In genomic region chr10:84805149-84805548, GRCh38 we compare ENCODE assay signal across 29 cellular contexts.
"Had no signal": no experiment of that assay in that cellular context is flagged by ENCODE, and none has a peak within 500 bp of the region (broad histone marks: within the 10 kb centered on the region; RNA-seq: fewer than 3 reads in every experiment).

No MANE protein-coding gene starts in this region.

- H3K9me3 Mint-ChIP-seq: stimulated activated effector memory CD8-positive, alpha-beta T cell treated with anti-CD3 and anti-CD28 coated beads, Interleukin-12 subunit alpha, Interleukin-12 subunit beta, amount 100 ng/mL, for 72 hours; stimulated activated naive CD8-positive, alpha-beta T cell treated with anti-CD3 and anti-CD28 coated beads, Interleukin-15, amount 100 ng/mL, for 72 hours; stimulated activated naive CD8-positive, alpha-beta T cell treated with anti-CD3 and anti-CD28 coated beads, Interleukin-15, Interleukin-2, amounts not matched to agents 100 ng/mL and 50 ng/mL, for 24 hours had no signal

- H3K4me1 ChIP-seq: stomach, suprapubic skin, testis, thyroid gland, tibial artery, tibial nerve, transverse colon, upper lobe of left lung, upper lobe of right lung, uterus, vagina had no signal

- ATAC-seq: stimulated activated effector memory CD8-positive, alpha-beta T cell treated with anti-CD3 and anti-CD28 coated beads, Interleukin-12 subunit alpha, Interleukin-12 subunit beta, amount 100 ng/mL, for 72 hours; stimulated activated memory B cell treated with anti-CD40 and anti-IgM and Interleukin-4, amounts not matched to agents 10 μg/mL and 1 μg/mL and 100 μg/mL, for 72 hours; stimulated activated naive B cell treated with anti-CD40 and anti-IgM and Interleukin-4, amounts not matched to agents 10 μg/mL and 1 μg/mL and 100 μg/mL, for 72 hours; stimulated activated naive CD8-positive, alpha-beta T cell treated with anti-CD3 and anti-CD28 coated beads, Interleukin-15, amount 100 ng/mL, for 72 hours; stimulated activated naive CD8-positive, alpha-beta T cell treated with anti-CD3 and anti-CD28 coated beads, Interleukin-15, Interleukin-2, amounts not matched to agents 100 U/mL and 50 U/mL, for 24 hours; upper lobe of right lung had no signal

- H3K36me3 ChIP-seq: stomach, suprapubic skin, thoracic aorta, thyroid gland, tibial artery, tibial nerve, transverse colon, upper lobe of left lung, upper lobe of right lung, uterus, vagina had no signal

- H3K27me3 Mint-ChIP-seq: stimulated activated memory B cell treated with anti-CD40 and anti-IgM and Interleukin-4, amounts not matched to agents 10 μg/mL and 1 μg/mL and 100 μg/mL, for 72 hours; stimulated activated naive B cell treated with anti-CD40 and anti-IgM and Interleukin-4, amounts not matched to agents 10 μg/mL and 1 μg/mL and 100 μg/mL, for 72 hours; stimulated activated naive CD8-positive, alpha-beta T cell treated with anti-CD3 and anti-CD28 coated beads, Interleukin-15, amount 100 ng/mL, for 72 hours; stimulated activated naive CD8-positive, alpha-beta T cell treated with anti-CD3 and anti-CD28 coated beads, Interleukin-15, Interleukin-2, amounts not matched to agents 100 ng/mL and 50 ng/mL, for 24 hours; type B pancreatic cell had no signal

- H3K36me3 Mint-ChIP-seq: stimulated activated effector memory CD8-positive, alpha-beta T cell treated with anti-CD3 and anti-CD28 coated beads, Interleukin-12 subunit alpha, Interleukin-12 subunit beta, amount 100 ng/mL, for 72 hours; stimulated activated memory B cell treated with anti-CD40 and anti-IgM and Interleukin-4, amounts not matched to agents 10 μg/mL and 1 μg/mL and 100 μg/mL, for 72 hours; stimulated activated naive B cell treated with anti-CD40 and anti-IgM and Interleukin-4, amounts not matched to agents 10 μg/mL and 1 μg/mL and 100 μg/mL, for 72 hours; type B pancreatic cell had no signal

- H3K4me1 Mint-ChIP-seq: stimulated activated effector memory CD8-positive, alpha-beta T cell treated with anti-CD3 and anti-CD28 coated beads, Interleukin-12 subunit alpha, Interleukin-12 subunit beta, amount 100 ng/mL, for 72 hours; stimulated activated memory B cell treated with anti-CD40 and anti-IgM and Interleukin-4, amounts not matched to agents 10 μg/mL and 1 μg/mL and 100 μg/mL, for 72 hours; stimulated activated naive B cell treated with anti-CD40 and anti-IgM and Interleukin-4, amounts not matched to agents 10 μg/mL and 1 μg/mL and 100 μg/mL, for 72 hours; stimulated activated naive CD8-positive, alpha-beta T cell treated with anti-CD3 and anti-CD28 coated beads, Interleukin-15, amount 100 ng/mL, for 72 hours had no signal

- H3K27ac ChIP-seq: stomach, suprapubic skin, testis, thoracic aorta, thyroid gland, tibial artery, tibial nerve, transverse colon, upper lobe of left lung, upper lobe of right lung, uterus, vagina had no signal

- DNase-seq: stimulated activated CD4-positive, alpha-beta T cell treated with anti-CD3 and anti-CD28 coated beads, Interleukin-2, amount 100 ng/mL, for 48 hours; stimulated activated CD4-positive, alpha-beta T cell treated with anti-CD3 and anti-CD28 coated beads, Interleukin-4, amount 100 ng/mL, for 1 hour; stimulated activated CD4-positive, alpha-beta T cell treated with anti-CD3 and anti-CD28 coated beads, Interleukin-4, amount 100 ng/mL, for 24 hours; stimulated activated CD4-positive, alpha-beta T cell treated with anti-CD3 and anti-CD28 coated beads, Interleukin-4, amount 100 ng/mL, for 4 hours; stimulated activated CD8-positive, alpha-beta memory T cell treated with anti-CD3 and anti-CD28 coated beads, Interleukin-4, amount 100 ng/mL, for 48 hours; stimulated activated naive B cell treated with anti-CD40 and anti-IgM and Interleukin-4, amounts not matched to agents 10 μg/mL and 1 μg/mL and 100 μg/mL, for 72 hours; stimulated activated naive CD4-positive, alpha-beta T cell; stimulated activated naive CD4-positive, alpha-beta T cell treated with Interleukin-2 at 50 U/mL for 16 hours; stimulated activated naive CD8-positive, alpha-beta T cell treated with anti-CD3 and anti-CD28 coated beads, Interleukin-15, amount 100 ng/mL, for 72 hours; stimulated activated naive CD8-positive, alpha-beta T cell treated with anti-CD3 and anti-CD28 coated beads, Interleukin-15, Interleukin-2, amounts not matched to agents 100 U/mL and 50 U/mL, for 24 hours; stomach; substantia nigra; testis; thyroid gland; tibial artery; transverse colon; trophoblast cell; upper lobe of left lung; upper lobe of right lung; uterus had no signal

- FAIRE-seq: urothelium cell line had no signal

- H3K27ac Mint-ChIP-seq: stimulated activated effector memory CD8-positive, alpha-beta T cell treated with anti-CD3 and anti-CD28 coated beads, Interleukin-12 subunit alpha, Interleukin-12 subunit beta, amount 100 ng/mL, for 72 hours; stimulated activated memory B cell treated with anti-CD40 and anti-IgM and Interleukin-4, amounts not matched to agents 10 μg/mL and 1 μg/mL and 100 μg/mL, for 72 hours; stimulated activated naive B cell treated with anti-CD40 and anti-IgM and Interleukin-4, amounts not matched to agents 10 μg/mL and 1 μg/mL and 100 μg/mL, for 72 hours; stimulated activated naive CD8-positive, alpha-beta T cell treated with anti-CD3 and anti-CD28 coated beads, Interleukin-15, amount 100 ng/mL, for 72 hours; stimulated activated naive CD8-positive, alpha-beta T cell treated with anti-CD3 and anti-CD28 coated beads, Interleukin-15, Interleukin-2, amounts not matched to agents 100 ng/mL and 50 ng/mL, for 24 hours; type B pancreatic cell had no signal

- H3K27me3 ChIP-seq: stomach, suprapubic skin, testis, thyroid gland, tibial artery, tibial nerve, transverse colon, upper lobe of left lung, upper lobe of right lung, uterus, vagina had no signal

- H3K4me3 ChIP-seq: stomach, suprapubic skin, testis, thoracic aorta, thyroid gland, tibial artery, tibial nerve, transverse colon, upper lobe of left lung, upper lobe of right lung, uterus, vagina had no signal

- H3K9me3 ChIP-seq: stomach, suprapubic skin, testis, thoracic aorta, thyroid gland, tibial artery, transverse colon, upper lobe of left lung, upper lobe of right lung, uterus, vagina had no signal

- H3K4me3 Mint-ChIP-seq: stimulated activated effector memory CD8-positive, alpha-beta T cell treated with anti-CD3 and anti-CD28 coated beads, Interleukin-12 subunit alpha, Interleukin-12 subunit beta, amount 100 ng/mL, for 72 hours; stimulated activated memory B cell treated with anti-CD40 and anti-IgM and Interleukin-4, amounts not matched to agents 10 μg/mL and 1 μg/mL and 100 μg/mL, for 72 hours; stimulated activated naive B cell treated with anti-CD40 and anti-IgM and Interleukin-4, amounts not matched to agents 10 μg/mL and 1 μg/mL and 100 μg/mL, for 72 hours; stimulated activated naive CD8-positive, alpha-beta T cell treated with anti-CD3 and anti-CD28 coated beads, Interleukin-15, amount 100 ng/mL, for 72 hours; stimulated activated naive CD8-positive, alpha-beta T cell treated with anti-CD3 and anti-CD28 coated beads, Interleukin-15, Interleukin-2, amounts not matched to agents 100 ng/mL and 50 ng/mL, for 24 hours; type B pancreatic cell had no signal
